Comparison of ENCODE assay signal across 1 cellular context in the genomic region with DNA sequence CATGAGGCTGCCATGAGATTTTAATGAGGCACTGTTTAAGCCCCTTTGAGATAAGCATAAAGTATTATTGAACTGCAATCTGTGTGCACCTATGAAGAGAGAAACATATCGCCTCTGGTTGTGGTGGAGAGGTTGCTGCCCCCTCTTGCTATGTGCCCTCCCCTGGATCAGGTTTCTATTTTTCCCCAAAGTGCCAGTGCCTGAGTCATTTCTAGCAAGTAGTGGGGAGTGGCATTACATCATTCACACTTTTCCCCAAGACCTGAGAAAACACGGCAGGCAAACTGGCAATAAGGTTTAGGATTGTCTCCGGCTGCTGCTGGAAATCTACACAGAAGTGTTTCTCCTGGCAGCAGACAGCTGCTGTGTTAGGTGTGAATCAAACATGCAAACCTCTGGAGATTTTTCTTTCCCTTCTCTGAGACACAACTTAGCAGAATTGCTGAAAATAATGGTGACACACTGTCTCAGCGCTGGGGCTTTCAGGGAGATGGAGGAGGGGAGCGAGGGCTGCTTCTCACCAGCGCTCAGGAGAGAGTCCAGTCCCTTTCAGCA.
TF ChIP-seq lines count a peak whose summit lies in the region.

No MANE protein-coding gene starts in this region.

TF ChIP-seq in GM23338, 12 proteins besides CTCF, POLR2A, EP300 and RAD21 (continued from another document):
- TF ChIP-seq, protein P1, sequence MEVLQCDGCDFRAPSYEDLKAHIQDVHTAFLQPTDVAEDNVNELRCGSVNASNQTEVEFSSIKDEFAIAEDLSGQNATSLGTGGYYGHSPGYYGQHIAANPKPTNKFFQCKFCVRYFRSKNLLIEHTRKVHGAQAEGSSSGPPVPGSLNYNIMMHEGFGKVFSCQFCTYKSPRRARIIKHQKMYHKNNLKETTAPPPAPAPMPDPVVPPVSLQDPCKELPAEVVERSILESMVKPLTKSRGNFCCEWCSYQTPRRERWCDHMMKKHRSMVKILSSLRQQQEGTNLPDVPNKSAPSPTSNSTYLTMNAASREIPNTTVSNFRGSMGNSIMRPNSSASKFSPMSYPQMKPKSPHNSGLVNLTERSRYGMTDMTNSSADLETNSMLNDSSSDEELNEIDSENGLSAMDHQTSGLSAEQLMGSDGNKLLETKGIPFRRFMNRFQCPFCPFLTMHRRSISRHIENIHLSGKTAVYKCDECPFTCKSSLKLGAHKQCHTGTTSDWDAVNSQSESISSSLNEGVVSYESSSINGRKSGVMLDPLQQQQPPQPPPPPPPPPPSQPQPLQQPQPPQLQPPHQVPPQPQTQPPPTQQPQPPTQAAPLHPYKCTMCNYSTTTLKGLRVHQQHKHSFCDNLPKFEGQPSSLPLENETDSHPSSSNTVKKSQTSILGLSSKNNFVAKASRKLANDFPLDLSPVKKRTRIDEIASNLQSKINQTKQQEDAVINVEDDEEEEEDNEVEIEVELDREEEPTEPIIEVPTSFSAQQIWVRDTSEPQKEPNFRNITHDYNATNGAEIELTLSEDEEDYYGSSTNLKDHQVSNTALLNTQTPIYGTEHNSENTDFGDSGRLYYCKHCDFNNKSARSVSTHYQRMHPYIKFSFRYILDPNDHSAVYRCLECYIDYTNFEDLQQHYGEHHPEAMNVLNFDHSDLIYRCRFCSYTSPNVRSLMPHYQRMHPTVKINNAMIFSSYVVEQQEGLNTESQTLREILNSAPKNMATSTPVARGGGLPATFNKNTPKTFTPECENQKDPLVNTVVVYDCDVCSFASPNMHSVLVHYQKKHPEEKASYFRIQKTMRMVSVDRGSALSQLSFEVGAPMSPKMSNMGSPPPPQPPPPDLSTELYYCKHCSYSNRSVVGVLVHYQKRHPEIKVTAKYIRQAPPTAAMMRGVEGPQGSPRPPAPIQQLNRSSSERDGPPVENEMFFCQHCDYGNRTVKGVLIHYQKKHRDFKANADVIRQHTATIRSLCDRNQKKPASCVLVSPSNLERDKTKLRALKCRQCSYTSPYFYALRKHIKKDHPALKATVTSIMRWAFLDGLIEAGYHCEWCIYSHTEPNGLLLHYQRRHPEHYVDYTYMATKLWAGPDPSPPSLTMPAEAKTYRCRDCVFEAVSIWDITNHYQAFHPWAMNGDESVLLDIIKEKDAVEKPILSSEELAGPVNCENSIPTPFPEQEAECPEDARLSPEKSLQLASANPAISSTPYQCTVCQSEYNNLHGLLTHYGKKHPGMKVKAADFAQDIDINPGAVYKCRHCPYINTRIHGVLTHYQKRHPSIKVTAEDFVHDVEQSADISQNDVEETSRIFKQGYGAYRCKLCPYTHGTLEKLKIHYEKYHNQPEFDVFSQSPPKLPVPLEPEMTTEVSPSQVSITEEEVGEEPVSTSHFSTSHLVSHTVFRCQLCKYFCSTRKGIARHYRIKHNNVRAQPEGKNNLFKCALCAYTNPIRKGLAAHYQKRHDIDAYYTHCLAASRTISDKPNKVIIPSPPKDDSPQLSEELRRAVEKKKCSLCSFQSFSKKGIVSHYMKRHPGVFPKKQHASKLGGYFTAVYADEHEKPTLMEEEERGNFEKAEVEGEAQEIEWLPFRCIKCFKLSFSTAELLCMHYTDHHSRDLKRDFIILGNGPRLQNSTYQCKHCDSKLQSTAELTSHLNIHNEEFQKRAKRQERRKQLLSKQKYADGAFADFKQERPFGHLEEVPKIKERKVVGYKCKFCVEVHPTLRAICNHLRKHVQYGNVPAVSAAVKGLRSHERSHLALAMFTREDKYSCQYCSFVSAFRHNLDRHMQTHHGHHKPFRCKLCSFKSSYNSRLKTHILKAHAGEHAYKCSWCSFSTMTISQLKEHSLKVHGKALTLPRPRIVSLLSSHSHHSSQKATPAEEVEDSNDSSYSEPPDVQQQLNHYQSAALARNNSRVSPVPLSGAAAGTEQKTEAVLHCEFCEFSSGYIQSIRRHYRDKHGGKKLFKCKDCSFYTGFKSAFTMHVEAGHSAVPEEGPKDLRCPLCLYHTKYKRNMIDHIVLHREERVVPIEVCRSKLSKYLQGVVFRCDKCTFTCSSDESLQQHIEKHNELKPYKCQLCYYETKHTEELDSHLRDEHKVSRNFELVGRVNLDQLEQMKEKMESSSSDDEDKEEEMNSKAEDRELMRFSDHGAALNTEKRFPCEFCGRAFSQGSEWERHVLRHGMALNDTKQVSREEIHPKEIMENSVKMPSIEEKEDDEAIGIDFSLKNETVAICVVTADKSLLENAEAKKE (CRISPR knock-in tag; IDR thresholded peaks at IDR 0.05), result no peak
- TF ChIP-seq, protein P2, sequence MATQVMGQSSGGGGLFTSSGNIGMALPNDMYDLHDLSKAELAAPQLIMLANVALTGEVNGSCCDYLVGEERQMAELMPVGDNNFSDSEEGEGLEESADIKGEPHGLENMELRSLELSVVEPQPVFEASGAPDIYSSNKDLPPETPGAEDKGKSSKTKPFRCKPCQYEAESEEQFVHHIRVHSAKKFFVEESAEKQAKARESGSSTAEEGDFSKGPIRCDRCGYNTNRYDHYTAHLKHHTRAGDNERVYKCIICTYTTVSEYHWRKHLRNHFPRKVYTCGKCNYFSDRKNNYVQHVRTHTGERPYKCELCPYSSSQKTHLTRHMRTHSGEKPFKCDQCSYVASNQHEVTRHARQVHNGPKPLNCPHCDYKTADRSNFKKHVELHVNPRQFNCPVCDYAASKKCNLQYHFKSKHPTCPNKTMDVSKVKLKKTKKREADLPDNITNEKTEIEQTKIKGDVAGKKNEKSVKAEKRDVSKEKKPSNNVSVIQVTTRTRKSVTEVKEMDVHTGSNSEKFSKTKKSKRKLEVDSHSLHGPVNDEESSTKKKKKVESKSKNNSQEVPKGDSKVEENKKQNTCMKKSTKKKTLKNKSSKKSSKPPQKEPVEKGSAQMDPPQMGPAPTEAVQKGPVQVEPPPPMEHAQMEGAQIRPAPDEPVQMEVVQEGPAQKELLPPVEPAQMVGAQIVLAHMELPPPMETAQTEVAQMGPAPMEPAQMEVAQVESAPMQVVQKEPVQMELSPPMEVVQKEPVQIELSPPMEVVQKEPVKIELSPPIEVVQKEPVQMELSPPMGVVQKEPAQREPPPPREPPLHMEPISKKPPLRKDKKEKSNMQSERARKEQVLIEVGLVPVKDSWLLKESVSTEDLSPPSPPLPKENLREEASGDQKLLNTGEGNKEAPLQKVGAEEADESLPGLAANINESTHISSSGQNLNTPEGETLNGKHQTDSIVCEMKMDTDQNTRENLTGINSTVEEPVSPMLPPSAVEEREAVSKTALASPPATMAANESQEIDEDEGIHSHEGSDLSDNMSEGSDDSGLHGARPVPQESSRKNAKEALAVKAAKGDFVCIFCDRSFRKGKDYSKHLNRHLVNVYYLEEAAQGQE (IDR thresholded peaks at IDR 0.05; ENCODE audit: unreplicated experiment), result no peak
